In genomic region chr15:53721334-53722087, GRCh38 we compare ENCODE assay signal across 2 cellular contexts.
TF ChIP-seq lines count a peak whose summit lies in the region.

No MANE protein-coding gene starts in this region.

TF ChIP-seq in liver, 16 proteins besides CTCF, POLR2A, EP300 and RAD21 (continued from another document):
- TF ChIP-seq REST (IDR thresholded peaks at IDR 0.05), result peak; percentile 71
- peak; percentile 70 for TF ChIP-seq TAF1 (conservative IDR thresholded peaks at IDR 0.05)
- TF ChIP-seq ATF3 (IDR thresholded peaks at IDR 0.05), result no peak
- peak; percentile 62 to 69 for TF ChIP-seq JUND (IDR thresholded peaks at IDR 0.05)
- no peak for TF ChIP-seq GABPA (IDR thresholded peaks at IDR 0.05 in 1 of 2, conservative IDR thresholded peaks at IDR 0.05 in 1 of 2)
- TF ChIP-seq HNF4A (conservative IDR thresholded peaks at IDR 0.05), result peak; percentile 99
- TF ChIP-seq HNF4G (IDR thresholded peaks at IDR 0.05), result peak; percentile 94
- TF ChIP-seq FOXA2 (IDR thresholded peaks at IDR 0.05), result no peak
- peak; percentile 42 for TF ChIP-seq ZBTB33 (IDR thresholded peaks at IDR 0.05)

TF ChIP-seq in HepG2, 621 proteins besides CTCF, POLR2A, EP300 and RAD21 (continued from another document):
- no peak for TF ChIP-seq FUBP1 (CRISPR knock-in tag; IDR thresholded peaks at IDR 0.05; ENCODE audit: borderline replicate concordance)
- TF ChIP-seq MAFF (IDR thresholded peaks at IDR 0.05; ENCODE audit: low read depth, low read length), result no peak
- TF ChIP-seq HDAC1 (CRISPR knock-in tag; IDR thresholded peaks at IDR 0.05), result no peak
- no peak for TF ChIP-seq LCORL (IDR thresholded peaks at IDR 0.05)
- no peak for TF ChIP-seq LCORL (CRISPR knock-in tag; IDR thresholded peaks at IDR 0.05)
TF ChIP-seq in HepG2: peak in this region for 0.
